9 cellular contexts compared by ENCODE assay signal in genomic region chr1:1833916-1834325, GRCh38. TPM values are rescaled to one million over a fixed set of nuclear protein-coding genes. Genes with fewer than 3 reads are reported as not detected.
DNase-seq lines count a peak whose midpoint lies in the region; TF ChIP-seq lines count a peak whose summit lies in the region.
"Had no signal": no experiment of that assay in that cellular context is flagged by ENCODE, and none has a peak within 500 bp of the region (broad histone marks: within the 10 kb centered on the region; RNA-seq: fewer than 3 reads in every experiment).

No MANE protein-coding gene starts in this region.

- peaks cover 13% of the 10 kb centered on the region for H3K4me1 Mint-ChIP-seq in activated CD4-positive, alpha-beta T cell treated with anti-CD3 and anti-CD28 coated beads, Interleukin-2, amount 10 ng/mL, durations not matched to agents 7 days and 5 days

- H3K4me1 ChIP-seq in left ventricle myocardium inferior (peaks cover 36% of the 10 kb centered on the region), spleen (peaks cover 16 to 74% (median 40%) of the 10 kb centered on the region in 6 donors)

- in situ Hi-C loops in KBM-7 (cut with MboI; ENCODE audit: low pct_unique_long_range_greater_than_20kb, low sequenced_read_pairs), result no loop called here

- TF ChIP-seq CTCF in left ventricle myocardium inferior (IDR thresholded peaks at IDR 0.05; ENCODE audit: borderline replicate concordance) (no peak), spleen (IDR thresholded peaks at IDR 0.05 in 8 of 11, conservative IDR thresholded peaks at IDR 0.05 in 3 of 11) (no peak)

- H3K9me3 ChIP-seq in left ventricle myocardium inferior (replicated peaks) (no peaks in the 10 kb centered on the region), spleen (no peaks in the 10 kb centered on the region)
- H3K9me3 ChIP-seq: MG63 had no signal

- POLR2A ChIA-PET in activated CD4-positive, alpha-beta T cell treated with anti-CD3 and anti-CD28 coated beads, Interleukin-2, amount 10 ng/mL, durations not matched to agents 7 days and 5 days (lab: Charles Lee), result no interaction called here

- CTCF ChIA-PET in activated CD4-positive, alpha-beta T cell treated with anti-CD3 and anti-CD28 coated beads, Interleukin-2, amount 10 ng/mL, durations not matched to agents 7 days and 5 days (lab: Charles Lee), result interaction anchor here (0.5 kb wide), 1 partner anchor 61 kb away, joined by 3 read pairs; no protein-coding TSS in a partner anchor

- H3K4me3 ChIP-seq in left ventricle myocardium inferior (no peak overlapping the region), spleen (no peak overlapping the region)
- H3K4me3 ChIP-seq: MG63 had no signal

- peaks cover 31% of the 10 kb centered on the region for H3K36me3 Mint-ChIP-seq in activated CD4-positive, alpha-beta T cell treated with anti-CD3 and anti-CD28 coated beads, Interleukin-2, amount 10 ng/mL, durations not matched to agents 7 days and 5 days (ENCODE audit: low read depth)

- peak overlapping the region; percentile 38 for H3K27ac ChIP-seq in left ventricle myocardium inferior (replicated peaks)
- peak overlapping the region in 6 of 8 donors; percentile 10 to 72 (median 54) for H3K27ac ChIP-seq in spleen

- no peak overlapping the region for H3K4me3 Mint-ChIP-seq in activated CD4-positive, alpha-beta T cell treated with anti-CD3 and anti-CD28 coated beads, Interleukin-2, amount 10 ng/mL, durations not matched to agents 7 days and 5 days

- DNase-seq in activated CD4-positive, alpha-beta T cell treated with anti-CD3 and anti-CD28 coated beads, Interleukin-2, amount 10 ng/mL, durations not matched to agents 7 days and 5 days, result no peak
- DNase-seq in activated CD4-positive, alpha-beta T cell treated with anti-CD3 and anti-CD28 coated beads for 4 hours, result no peak
- DNase-seq in NCI-H510A treated with DMSO at 0.1 percent for 48 hours (lab: John Stamatoyannopoulos, UW) (peak; percentile 80), left ventricle myocardium inferior (no peak), spleen (peak; percentile 83), KBM-7 (no peak), SKM-1 (lab: John Stamatoyannopoulos, UW; ENCODE audit: unreplicated experiment) (no peak), NCI-H146 (lab: John Stamatoyannopoulos, UW) (no peak)
- DNase-seq: MG63 had no signal

- no peak for TF ChIP-seq POLR2A in spleen (IDR thresholded peaks at IDR 0.05)

- H3K36me3 ChIP-seq in left ventricle myocardium inferior (peaks cover 24% of the 10 kb centered on the region), spleen (peaks cover 0 to 99% (median 18%) of the 10 kb centered on the region in 6 donors)

- H3K27me3 Mint-ChIP-seq in activated CD4-positive, alpha-beta T cell treated with anti-CD3 and anti-CD28 coated beads, Interleukin-2, amount 10 ng/mL, durations not matched to agents 7 days and 5 days, result no peaks in the 10 kb centered on the region

- H3K27ac Mint-ChIP-seq in activated CD4-positive, alpha-beta T cell treated with anti-CD3 and anti-CD28 coated beads, Interleukin-2, amount 10 ng/mL, durations not matched to agents 7 days and 5 days, result peak overlapping the region; percentile 9

- no peaks in the 10 kb centered on the region for H3K27me3 ChIP-seq in left ventricle myocardium inferior (ENCODE audit: low read depth)
- H3K27me3 ChIP-seq in spleen (replicated peaks in 1 of 7), result no peaks in the 10 kb centered on the region
- H3K27me3 ChIP-seq: MG63 had no signal

- intact Hi-C loops in left ventricle myocardium inferior (cut with micrococcal nuclease) (no loop called here), spleen (cut with DNase I; ENCODE audit: low total_unique reads) (no loop called here)

- no peaks in the 10 kb centered on the region for H3K9me3 Mint-ChIP-seq in activated CD4-positive, alpha-beta T cell treated with anti-CD3 and anti-CD28 coated beads, Interleukin-2, amount 10 ng/mL, durations not matched to agents 7 days and 5 days

- 47 to 69% (median 57%) methylated on average over 6 of the region's 6 CpGs for WGBS in spleen, 5 donors

RNA-seq across cellular contexts. Expression of gene NADK, which starts 55.7 kb away (rescaled TPM):
- total RNA-seq in activated CD4-positive, alpha-beta T cell treated with anti-CD3 and anti-CD28 coated beads, Interleukin-2, amount 10 ng/mL, durations not matched to agents 7 days and 5 days, result 10 to 100 TPM; 76.6 to 78.7 TPM
- total RNA-seq in left ventricle myocardium inferior (25.3 TPM), spleen (100 to 1,000 TPM; 155 to 271 (median 207) TPM)
- polyA plus RNA-seq in spleen, result 100 to 1,000 TPM in 1 of 3 donors, 10 to 100 TPM in 2; 62.6 to 155 (median 83.8) TPM

RNA-seq across cellular contexts. Expression of gene GNB1, which starts 57.0 kb away (rescaled TPM):
- total RNA-seq in activated CD4-positive, alpha-beta T cell treated with anti-CD3 and anti-CD28 coated beads, Interleukin-2, amount 10 ng/mL, durations not matched to agents 7 days and 5 days, result 100 to 1,000 TPM; 368 to 454 TPM
- total RNA-seq in left ventricle myocardium inferior (158 TPM), spleen (100 to 1,000 TPM; 186 to 304 (median 273) TPM)
- 100 to 1,000 TPM in 1 of 3 donors, 10 to 100 TPM in 2; 76.0 to 132 (median 95.5) TPM for polyA plus RNA-seq in spleen

Comparison
In these comparisons a context has a peak if more than half of its experiments do, and no peak if none do; other contexts are left out.
1. DNase-seq: peak in NCI-H510A treated with DMSO at 0.1 percent for 48 hours (single experiment) and spleen (single experiment); none in activated CD4-positive, alpha-beta T cell treated with anti-CD3 and anti-CD28 coated beads, Interleukin-2, amount 10 ng/mL, durations not matched to agents 7 days and 5 days (single experiment), activated CD4-positive, alpha-beta T cell treated with anti-CD3 and anti-CD28 coated beads for 4 hours (0 of 2), left ventricle myocardium inferior (single experiment), KBM-7 (single experiment), SKM-1 (single experiment) and NCI-H146 (single experiment).